In the genomic region with DNA sequence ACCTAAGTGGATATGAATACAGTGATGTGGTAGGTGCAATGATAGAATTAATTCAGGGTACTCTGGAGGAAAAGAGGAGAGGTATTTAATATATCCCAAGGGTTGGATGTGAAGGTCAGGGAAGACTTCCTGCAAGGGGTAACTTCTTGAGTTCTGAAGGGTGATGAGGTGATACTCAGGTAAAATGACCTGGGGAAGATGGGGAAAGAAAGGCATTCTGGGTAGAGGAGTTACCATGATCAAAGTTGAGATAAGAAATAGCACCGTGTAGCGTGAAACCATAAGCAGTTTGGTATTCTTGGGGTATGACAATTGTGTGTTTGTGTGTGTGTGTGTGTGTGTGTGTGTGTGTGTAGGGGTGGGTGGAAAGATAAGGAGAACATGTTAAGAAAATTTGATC, we compare ENCODE assay signal across 33 cellular contexts.
"Had no signal": no experiment of that assay in that cellular context is flagged by ENCODE, and none has a peak within 500 bp of the region (broad histone marks: within the 10 kb centered on the region; RNA-seq: fewer than 3 reads in every experiment).

No MANE protein-coding gene starts in this region.

- H3K9me3 ChIP-seq: MG63 had no signal

- H3K27ac ChIP-seq: KMS-11 had no signal

- H3K4me3 ChIP-seq: MG63 had no signal

- H3K27me3 ChIP-seq: MG63 had no signal

- H3K4me2 ChIP-seq: KMS-11 had no signal

- H3K36me3 ChIP-seq: MG63 had no signal

- DNase-seq: Karpas-422, Kasumi-1, MG63, MM.1S, MV-4-11, NCI-H1048, NCI-H1092, NCI-H1092 treated with DMSO at 0.1 percent for 48 hours, NCI-H1105, NCI-H1105 treated with DMSO at 0.1 percent for 48 hours, NCI-H1417 treated with DMSO at 0.1 percent for 48 hours, NCI-H1436, NCI-H1436 treated with DMSO at 0.1 percent for 48 hours, NCI-H146, NCI-H1694, NCI-H1694 treated with DMSO at 0.1 percent for 48 hours, NCI-H187, NCI-H187 treated with DMSO at 0.1 percent for 48 hours, NCI-H1930, NCI-H2029 treated with DMSO at 0.1 percent for 48 hours, NCI-H2081, NCI-H2081 treated with DMSO at 0.1 percent for 48 hours, NCI-H2107, NCI-H2171, NCI-H2171 treated with DMSO at 0.1 percent for 48 hours, NCI-H2227 treated with DMSO at 0.1 percent for 48 hours, NCI-H226, NCI-H345, NCI-H446, NCI-H446 treated with DMSO at 0.1 percent for 48 hours, NCI-H510A, NCI-H510A treated with DMSO at 0.1 percent for 48 hours had no signal
